In the genomic region with DNA sequence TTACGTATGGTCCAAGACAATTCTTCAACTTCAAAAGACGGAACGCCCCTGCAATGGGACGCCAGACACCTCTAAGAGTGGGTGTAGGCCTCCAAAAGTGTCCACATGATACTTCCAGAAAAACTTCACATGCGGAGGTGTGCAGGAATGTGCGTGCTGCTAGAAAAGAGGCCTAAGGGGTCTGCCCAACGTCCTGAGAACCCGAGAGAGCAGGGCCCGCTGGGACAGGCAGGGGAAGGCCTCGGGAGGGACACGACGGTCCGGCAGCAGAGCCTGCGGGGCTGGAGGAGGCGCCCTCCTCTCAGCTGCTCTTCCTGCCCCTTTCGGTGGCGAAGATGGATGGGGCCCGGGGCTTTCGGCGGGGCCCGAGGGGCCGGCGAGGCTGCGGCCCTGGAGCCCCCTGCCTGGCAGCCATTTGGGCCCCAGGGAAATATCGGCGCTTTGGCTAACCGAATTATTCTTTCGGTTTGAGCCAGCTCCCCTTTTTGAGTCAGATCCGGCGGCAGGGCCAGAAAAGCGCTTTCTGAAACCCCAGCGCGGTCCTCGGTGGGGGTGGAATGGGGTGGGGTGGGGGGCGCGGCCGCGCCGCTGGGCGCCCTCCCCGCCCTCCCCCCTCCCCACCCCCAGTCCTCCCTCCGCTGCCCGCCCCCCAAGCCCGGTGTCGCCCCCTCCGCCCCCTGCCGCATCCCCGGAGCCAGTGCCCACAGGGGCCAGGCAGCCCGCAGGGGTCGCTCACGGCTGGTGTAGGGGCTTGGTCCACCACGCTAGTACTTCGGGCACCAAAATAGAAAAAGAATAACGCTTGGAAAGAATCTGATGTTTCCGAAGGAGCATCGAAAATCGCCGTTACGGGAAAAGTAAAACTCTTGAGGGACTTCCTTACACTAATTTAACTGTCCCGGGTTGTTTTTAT, we compare ENCODE assay signal across 8 cellular contexts. TPM values are rescaled to one million over a fixed set of nuclear protein-coding genes. Genes with fewer than 3 reads are reported as not detected.
DNase-seq lines count a peak whose midpoint lies in the region; ATAC-seq and TF ChIP-seq lines count a peak whose summit lies in the region.

No MANE protein-coding gene starts in this region.

- no peaks in the 10 kb centered on the region for H3K36me3 ChIP-seq in rectal smooth muscle tissue (ENCODE audit: control insufficient read depth, insufficient read depth, low read length)

- H3K4me1 ChIP-seq in rectal smooth muscle tissue (ENCODE audit: control insufficient read depth, insufficient read depth, low read length) = peaks cover 18% of the 10 kb centered on the region

- no peaks in the 10 kb centered on the region for H3K27me3 ChIP-seq in rectal smooth muscle tissue (ENCODE audit: control insufficient read depth, insufficient read depth, low read length)

- DNase-seq in GM03348 (ENCODE audit: low spot score) (peak; percentile 58), fibroblast of the aortic adventitia (ENCODE audit: low read depth) (peak; percentile 42), middle frontal gyrus (ENCODE audit: extremely low spot score, low spot score) (no peak)
- DNase-seq in activated CD8-positive, alpha-beta memory T cell treated with anti-CD3 and anti-CD28 coated beads, Interleukin-2, amount 50 U/mL, for 48 hours = peak; percentile 87

- ATAC-seq in HG03108 (IDR thresholded peaks at IDR 0.05; ENCODE audit: unreplicated experiment) (peak; percentile 26), GM21447 (IDR thresholded peaks at IDR 0.05; ENCODE audit: unreplicated experiment) (no peak), GM19324 (IDR thresholded peaks at IDR 0.05; ENCODE audit: low FRiP score, unreplicated experiment) (no peak)

- TF ChIP-seq CTCF in fibroblast of the aortic adventitia (IDR thresholded peaks at IDR 0.05; ENCODE audit: insufficient read depth, low read length) = peak; percentile 57

- H3K9ac ChIP-seq in rectal smooth muscle tissue (ENCODE audit: low read length) = peak overlapping the region; percentile 52

- peak overlapping the region; percentile 84 for H3K27ac ChIP-seq in rectal smooth muscle tissue (ENCODE audit: low read depth, low read length)

- H3K4me3 ChIP-seq in fibroblast of the aortic adventitia (ENCODE audit: low read depth, low read length) (peak overlapping the region; percentile 53), rectal smooth muscle tissue (ENCODE audit: low read length) (peak overlapping the region; percentile 60)

RNA-seq across cellular contexts. Expression of a gene that starts 9.2 kb away (rescaled TPM):
- 7.8 and 8.3 TPM in 2 replicates for total RNA-seq in fibroblast of the aortic adventitia (ENCODE audit: low replicate concordance)

RNA-seq across cellular contexts. Expression of a gene that starts 22.2 kb away (rescaled TPM):
- not detected in 2 replicates for total RNA-seq in fibroblast of the aortic adventitia (ENCODE audit: low replicate concordance)
